ENCODE assay signal across 8 cellular contexts in genomic region chr14:36604757-36605505, GRCh38. TPM values are rescaled to one million over a fixed set of nuclear protein-coding genes. Genes with fewer than 3 reads are reported as not detected.
DNase-seq lines count a peak whose midpoint lies in the region; ATAC-seq, FAIRE-seq and TF ChIP-seq lines count a peak whose summit lies in the region.

No MANE protein-coding gene starts in this region.

- TF ChIP-seq RAD21 in liver (IDR thresholded peaks at IDR 0.05), result peak; percentile 86 to 90

- intact Hi-C loops in Right ventricle myocardium inferior (cut with DNase I), result no loop called here

- WGBS in liver, result under 1% methylated on average over 4 of the region's 4 CpGs
- WGBS in upper lobe of left lung, 2 donors, result 0% methylated on average over 4 of the region's 4 CpGs

- TF ChIP-seq CTCF in cardiac muscle cell (IDR thresholded peaks at IDR 0.05; ENCODE audit: low read depth, low read length), result peak; percentile 85
- peak; percentile 79 for TF ChIP-seq CTCF in HFF-Myc (IDR thresholded peaks at IDR 0.05; ENCODE audit: low read depth, low read length, missing control alignments)
- peak; percentile 85 for TF ChIP-seq CTCF in choroid plexus epithelial cell (conservative IDR thresholded peaks at IDR 0.05; ENCODE audit: low read depth, low read length)
- peak; percentile 82 for TF ChIP-seq CTCF in liver (IDR thresholded peaks at IDR 0.05; ENCODE audit: low read depth, low read length, missing input control)
- TF ChIP-seq CTCF in upper lobe of left lung (IDR thresholded peaks at IDR 0.05), result peak; percentile 41 to 75 (median 70)

- no peaks in the 10 kb centered on the region for H3K36me3 ChIP-seq in cardiac muscle cell
- H3K36me3 ChIP-seq in liver (ENCODE audit: control insufficient read depth in 4 of 4, insufficient read depth in 3 of 4, low read depth in 1 of 4, low read length in 3 of 4), result no peaks in the 10 kb centered on the region
- no peaks in the 10 kb centered on the region for H3K36me3 ChIP-seq in upper lobe of left lung

- DNase-seq in cardiac muscle cell (ENCODE audit: low read depth in 1 of 2, low spot score in 1 of 2), result peak; percentile 75 to 82
- DNase-seq in Right ventricle myocardium inferior (ENCODE audit: missing footprints), result no peak
- DNase-seq in HFF-Myc (ENCODE audit: extremely low read depth, low read depth), result peak; percentile 45
- peak; percentile 40 for DNase-seq in MV-4-11 (lab: John Stamatoyannopoulos, UW)
- peak; percentile 21 for DNase-seq in RCC 7860 (ENCODE audit: low spot score)
- peak; percentile 84 for DNase-seq in choroid plexus epithelial cell (ENCODE audit: low read depth)
- DNase-seq in upper lobe of left lung, result peak in 1 of 2 donors; percentile 54

- H3K4me1 ChIP-seq in cardiac muscle cell (ENCODE audit: low read depth) (no peaks in the 10 kb centered on the region), liver (ENCODE audit: control insufficient read depth in 4 of 4, insufficient read depth in 4 of 4, low read length in 3 of 4) (peaks cover 0 to 2% (median 0%) of the 10 kb centered on the region in 4 donors), upper lobe of left lung (no peaks in the 10 kb centered on the region)

- ATAC-seq in Right ventricle myocardium inferior (no peak), upper lobe of left lung (ENCODE audit: low FRiP score in 2 of 2) (peak; percentile 87 to 89)

- H3K27ac ChIP-seq in cardiac muscle cell (no peak overlapping the region), liver (ENCODE audit: low read depth in 1 of 2, low read length in 2 of 2) (no peak overlapping the region), upper lobe of left lung (no peak overlapping the region)

- H3K4me3 ChIP-seq in cardiac muscle cell (no peak overlapping the region), HFF-Myc (replicated peaks; ENCODE audit: low read depth, low read length) (no peak overlapping the region), choroid plexus epithelial cell (ENCODE audit: low read depth, low read length) (no peak overlapping the region), liver (ENCODE audit: low read depth in 1 of 3, low read length in 3 of 3) (no peak overlapping the region), upper lobe of left lung (no peak overlapping the region)

- H3K9me3 ChIP-seq in cardiac muscle cell (ENCODE audit: low read depth), result no peaks in the 10 kb centered on the region
- H3K9me3 ChIP-seq in liver (ENCODE audit: control insufficient read depth in 4 of 4, low read length in 3 of 4), result no peaks in the 10 kb centered on the region
- no peaks in the 10 kb centered on the region for H3K9me3 ChIP-seq in upper lobe of left lung

- TF ChIP-seq EP300 in upper lobe of left lung (IDR thresholded peaks at IDR 0.05), result no peak

- no peak overlapping the region for H3K9ac ChIP-seq in liver (ENCODE audit: low read depth in 1 of 2, low read length in 2 of 2)

- H3K27me3 ChIP-seq in cardiac muscle cell (no peaks in the 10 kb centered on the region), liver (ENCODE audit: control insufficient read depth in 4 of 4, insufficient read depth in 4 of 4, low read length in 3 of 4) (peaks cover 0 to 3% (median 1%) of the 10 kb centered on the region in 4 donors), upper lobe of left lung (no peaks in the 10 kb centered on the region)

- FAIRE-seq in RCC 7860 (lab: Jason Lieb, UNC), result no peak

- TF ChIP-seq POLR2A in upper lobe of left lung (IDR thresholded peaks at IDR 0.05), result no peak

TF ChIP-seq in liver, 16 proteins besides CTCF, POLR2A, EP300 and RAD21:
- TF ChIP-seq REST (IDR thresholded peaks at IDR 0.05) (no peak), YY1 (IDR thresholded peaks at IDR 0.05) (no peak), MAX (IDR thresholded peaks at IDR 0.05) (no peak), HNF4A (conservative IDR thresholded peaks at IDR 0.05) (peak in 1 of 2 donors; percentile 30), GABPA (IDR thresholded peaks at IDR 0.05 in 1 of 2, conservative IDR thresholded peaks at IDR 0.05 in 1 of 2) (no peak), HNF4G (IDR thresholded peaks at IDR 0.05) (no peak), EGR1 (IDR thresholded peaks at IDR 0.05; ENCODE audit: low read depth in 2 of 2) (no peak), NR2F2 (IDR thresholded peaks at IDR 0.05) (no peak), FOXA2 (IDR thresholded peaks at IDR 0.05) (no peak), ATF3 (IDR thresholded peaks at IDR 0.05) (peak; percentile 27), ZBTB33 (IDR thresholded peaks at IDR 0.05) (no peak), JUND (IDR thresholded peaks at IDR 0.05) (no peak)
TF ChIP-seq in liver: peak in this region for 2.

RNA-seq across cellular contexts. Expression of gene NKX2-8, which starts 22.5 kb away (rescaled TPM):
- total RNA-seq in cardiac muscle cell (1.1 TPM in 1 of 2 replicates, not detected in the other), Right ventricle myocardium inferior (not detected), liver (under 1 TPM in 1 of 2 donors, not detected in 1; 0.33 TPM), upper lobe of left lung (1 to 10 TPM in 2 of 6 donors, under 1 TPM in 1, not detected in 3; 0.77 to 2.7 (median 2.1) TPM)
- polyA plus RNA-seq in cardiac muscle cell (not detected in 2 replicates), liver (not detected)

RNA-seq across cellular contexts. Expression of gene PAX9, which starts 56.7 kb away (rescaled TPM):
- not detected in 2 replicates for total RNA-seq in cardiac muscle cell
- polyA plus RNA-seq in cardiac muscle cell, result 0.21 and 0.32 TPM in 2 replicates
- total RNA-seq in Right ventricle myocardium inferior, result not detected
- not detected for total RNA-seq in liver
- polyA plus RNA-seq in liver, result under 1 TPM in 1 of 2 donors, not detected in 1; 0.03 TPM
- 10 to 100 TPM in 2 of 6 donors, 1 to 10 TPM in 3, under 1 TPM in 1; 0.83 to 12.7 (median 4.7) TPM for total RNA-seq in upper lobe of left lung
